In genomic region chr4:156578005-156578404, GRCh38 we compare ENCODE assay signal across 17 cellular contexts.
"Had no signal": no experiment of that assay in that cellular context is flagged by ENCODE, and none has a peak within 500 bp of the region (broad histone marks: within the 10 kb centered on the region; RNA-seq: fewer than 3 reads in every experiment).

No MANE protein-coding gene starts in this region.

- H3K4me1 ChIP-seq: left lung, uterus had no signal

- DNase-seq: activated CD4-positive, alpha-beta T cell treated with anti-CD3 and anti-CD28 coated beads, Interleukin-2, amount 50 U/mL, for 4 hours; activated effector memory CD4-positive, alpha-beta T cell treated with anti-CD3 and anti-CD28 coated beads, Interleukin-2, amount 50 U/mL, for 16 hours; activated naive CD4-positive, alpha-beta T cell treated with anti-CD3 and anti-CD28 coated beads, Interleukin-2, amount 50 U/mL, for 16 hours; activated T-cell treated with anti-CD3 and anti-CD28 coated beads, Interleukin-2, amount 50 U/mL, for 72 hours; dermis blood vessel endothelial cell; effector memory CD4-positive, alpha-beta T cell; hypothalamus; kidney; left lung; naive thymus-derived CD8-positive, alpha-beta T cell; nucleus accumbens; stimulated activated naive CD4-positive, alpha-beta T cell; SW 1271; T-helper 2 cell; uterus; WERI-Rb-1 had no signal

- H3K4me1 Mint-ChIP-seq: naive thymus-derived CD8-positive, alpha-beta T cell had no signal

- H3K4me3 Mint-ChIP-seq: activated T-cell treated with anti-CD3 and anti-CD28 coated beads, Interleukin-2, amount 50 U/mL, for 72 hours; naive thymus-derived CD8-positive, alpha-beta T cell had no signal

- H3K36me3 ChIP-seq: left lung, tibial nerve, uterus, WERI-Rb-1 had no signal

- H3K9me3 ChIP-seq: left lung, tibial nerve, uterus had no signal

- ATAC-seq: activated T-cell treated with anti-CD3 and anti-CD28 coated beads, Interleukin-2, amount 50 U/mL, for 72 hours; left lung; naive thymus-derived CD8-positive, alpha-beta T cell had no signal

- H3K4me3 ChIP-seq: left lung, tibial nerve, uterus had no signal

- H3K27me3 Mint-ChIP-seq: naive thymus-derived CD8-positive, alpha-beta T cell had no signal

- H3K27ac Mint-ChIP-seq: activated T-cell treated with anti-CD3 and anti-CD28 coated beads, Interleukin-2, amount 50 U/mL, for 72 hours; naive thymus-derived CD8-positive, alpha-beta T cell had no signal

- H3K36me3 Mint-ChIP-seq: naive thymus-derived CD8-positive, alpha-beta T cell had no signal

- H3K27ac ChIP-seq: left lung, tibial nerve, WERI-Rb-1 had no signal

- H3K27me3 ChIP-seq: left lung, tibial nerve, uterus had no signal
